Comparison of ENCODE assay signal across 9 cellular contexts in the genomic region with DNA sequence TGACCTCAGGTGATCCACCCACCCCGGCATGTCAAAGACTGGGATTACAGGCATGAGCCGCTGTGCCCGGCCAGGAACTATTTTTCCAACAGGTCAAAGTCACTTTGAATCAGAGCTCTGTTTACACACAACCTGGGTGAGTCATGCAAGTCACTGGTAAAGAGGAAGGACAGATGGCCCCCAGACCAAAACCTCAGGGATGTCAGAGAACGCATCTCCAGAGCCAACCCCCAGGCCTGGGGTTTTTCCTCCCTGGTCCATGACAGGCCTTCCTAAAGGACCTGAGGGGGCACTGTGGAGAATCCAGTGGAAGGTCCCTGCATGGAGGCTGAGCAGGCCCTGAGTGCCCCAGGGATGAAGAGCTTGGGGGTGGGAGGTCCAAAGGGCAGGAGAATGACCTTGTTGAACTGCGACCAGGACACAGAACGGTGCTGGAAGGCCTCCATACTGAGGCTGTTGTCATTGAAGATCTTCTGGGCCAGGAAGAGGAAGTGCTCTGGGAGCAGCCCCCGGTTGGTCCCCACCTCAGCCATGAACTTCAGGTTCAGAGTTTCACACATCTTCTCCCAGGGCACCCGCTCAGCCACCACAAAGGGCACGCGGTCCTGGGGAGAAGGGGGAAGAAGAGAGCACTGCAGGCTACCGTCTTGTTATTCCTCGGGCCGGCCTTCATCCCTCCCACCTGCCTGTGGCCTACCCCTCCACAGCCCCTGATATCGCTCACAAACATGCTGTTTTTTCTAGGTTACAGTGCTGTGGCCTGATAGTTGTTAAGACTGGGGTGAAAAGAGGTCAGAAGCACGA. TPM values are rescaled to one million over a fixed set of nuclear protein-coding genes. Genes with fewer than 3 reads are reported as not detected.
A peak's percentile ranks its signal among the peaks of the same experiment; 100 is the strongest.
DNase-seq lines count a peak whose midpoint lies in the region; ATAC-seq and TF ChIP-seq lines count a peak whose summit lies in the region.
"Had no signal": no experiment of that assay in that cellular context is flagged by ENCODE, and none has a peak within 500 bp of the region (broad histone marks: within the 10 kb centered on the region; RNA-seq: fewer than 3 reads in every experiment).

No MANE protein-coding gene starts in this region.

- peaks cover 32% of the 10 kb centered on the region for H3K4me1 Mint-ChIP-seq in activated CD8-positive, alpha-beta memory T cell treated with anti-CD3 and anti-CD28 coated beads, Interleukin-2, amount 10 ng/mL, durations not matched to agents 7 days and 5 days
- H3K4me1 Mint-ChIP-seq in stimulated activated naive CD8-positive, alpha-beta T cell treated with anti-CD3 and anti-CD28 coated beads, Interleukin-15, Interleukin-2, amounts not matched to agents 100 ng/mL and 50 ng/mL, for 24 hours (ENCODE audit: low read depth) = peaks cover 57% of the 10 kb centered on the region

- DNase-seq in activated CD8-positive, alpha-beta memory T cell treated with anti-CD3 and anti-CD28 coated beads, Interleukin-2, amount 10 ng/mL, durations not matched to agents 7 days and 5 days = no peak
- no peak for DNase-seq in activated CD8-positive, alpha-beta memory T cell treated with anti-CD3 and anti-CD28 coated beads, Interleukin-2, amount 50 U/mL, for 4 hours
- DNase-seq in SW480 (ENCODE audit: low spot score) = peak; percentile 80
- peak; percentile 60 for DNase-seq in fibroblast of villous mesenchyme (ENCODE audit: low read depth)
- no peak for DNase-seq in omental fat pad (ENCODE audit: low spot score)
- DNase-seq in HAP-1 (ENCODE audit: low spot score in 2 of 2) = no peak
- DNase-seq in ACHN = no peak
- DNase-seq: AML-193 had no signal

- CTCF ChIA-PET in activated CD8-positive, alpha-beta memory T cell treated with anti-CD3 and anti-CD28 coated beads, Interleukin-2, amount 10 ng/mL, durations not matched to agents 7 days and 5 days (lab: Charles Lee) = interaction anchor here (1.0 to 16.0 kb wide), 5 partner anchors 6 to 93 kb away, joined by 3 to 202 read pairs (median 5); a partner anchor contains a TSS

- H3K36me3 Mint-ChIP-seq in activated CD8-positive, alpha-beta memory T cell treated with anti-CD3 and anti-CD28 coated beads, Interleukin-2, amount 10 ng/mL, durations not matched to agents 7 days and 5 days = peaks cover 10% of the 10 kb centered on the region
- H3K36me3 Mint-ChIP-seq in stimulated activated naive CD8-positive, alpha-beta T cell treated with anti-CD3 and anti-CD28 coated beads, Interleukin-15, Interleukin-2, amounts not matched to agents 100 ng/mL and 50 ng/mL, for 24 hours (ENCODE audit: low read depth) = peaks cover 72% of the 10 kb centered on the region

- H3K9me3 ChIP-seq in HAP-1 = no peaks in the 10 kb centered on the region

- TF ChIP-seq CTCF in fibroblast of villous mesenchyme (IDR thresholded peaks at IDR 0.05; ENCODE audit: insufficient read depth, low read depth, low read length) (no peak), omental fat pad (IDR thresholded peaks at IDR 0.05) (no peak)

- H3K4me3 Mint-ChIP-seq in activated CD8-positive, alpha-beta memory T cell treated with anti-CD3 and anti-CD28 coated beads, Interleukin-2, amount 10 ng/mL, durations not matched to agents 7 days and 5 days = no peak overlapping the region
- H3K4me3 Mint-ChIP-seq in stimulated activated naive CD8-positive, alpha-beta T cell treated with anti-CD3 and anti-CD28 coated beads, Interleukin-15, Interleukin-2, amounts not matched to agents 100 ng/mL and 50 ng/mL, for 24 hours = no peak overlapping the region

- no peaks in the 10 kb centered on the region for H3K27me3 Mint-ChIP-seq in activated CD8-positive, alpha-beta memory T cell treated with anti-CD3 and anti-CD28 coated beads, Interleukin-2, amount 10 ng/mL, durations not matched to agents 7 days and 5 days
- no peaks in the 10 kb centered on the region for H3K27me3 Mint-ChIP-seq in stimulated activated naive CD8-positive, alpha-beta T cell treated with anti-CD3 and anti-CD28 coated beads, Interleukin-15, Interleukin-2, amounts not matched to agents 100 ng/mL and 50 ng/mL, for 24 hours

- peak overlapping the region; percentile 60 for H3K27ac Mint-ChIP-seq in activated CD8-positive, alpha-beta memory T cell treated with anti-CD3 and anti-CD28 coated beads, Interleukin-2, amount 10 ng/mL, durations not matched to agents 7 days and 5 days
- peak overlapping the region; percentile 88 for H3K27ac Mint-ChIP-seq in stimulated activated naive CD8-positive, alpha-beta T cell treated with anti-CD3 and anti-CD28 coated beads, Interleukin-15, Interleukin-2, amounts not matched to agents 100 ng/mL and 50 ng/mL, for 24 hours

- no peak for ATAC-seq in activated CD8-positive, alpha-beta memory T cell treated with anti-CD3 and anti-CD28 coated beads, Interleukin-2, amount 10 ng/mL, durations not matched to agents 7 days and 5 days
- no peak for ATAC-seq in omental fat pad (ENCODE audit: low FRiP score)

- in situ Hi-C loops in HAP-1 (cut with MboI; ENCODE audit: low sequenced_read_pairs) = no loop called here
- in situ Hi-C loops in ACHN (cut with HindIII; ENCODE audit: low pct_ligation_motif_present, low pct_unique_long_range_greater_than_20kb, low sequenced_read_pairs) = no loop called here

- H3K27me3 ChIP-seq in HAP-1 (ENCODE audit: low read depth) = no peaks in the 10 kb centered on the region

- H3K36me3 ChIP-seq in HAP-1 (replicated peaks) = peaks cover 12% of the 10 kb centered on the region

- no peaks in the 10 kb centered on the region for H3K9me3 Mint-ChIP-seq in activated CD8-positive, alpha-beta memory T cell treated with anti-CD3 and anti-CD28 coated beads, Interleukin-2, amount 10 ng/mL, durations not matched to agents 7 days and 5 days (ENCODE audit: low read depth)
- no peaks in the 10 kb centered on the region for H3K9me3 Mint-ChIP-seq in stimulated activated naive CD8-positive, alpha-beta T cell treated with anti-CD3 and anti-CD28 coated beads, Interleukin-15, Interleukin-2, amounts not matched to agents 100 ng/mL and 50 ng/mL, for 24 hours

- H3K4me3 ChIP-seq in fibroblast of villous mesenchyme (ENCODE audit: low read depth, low read length) = no peak overlapping the region
- H3K4me3 ChIP-seq in HAP-1 = no peak overlapping the region

- no peaks in the 10 kb centered on the region for H3K4me1 ChIP-seq in HAP-1

RNA-seq across cellular contexts. Expression of a gene that starts 9.1 kb away (rescaled TPM):
- 100 to 1,000 TPM in 1 of 2 experiments, 10 to 100 TPM in 1; 99.1 to 104 TPM for total RNA-seq in activated CD8-positive, alpha-beta memory T cell treated with anti-CD3 and anti-CD28 coated beads, Interleukin-2, amount 10 ng/mL, durations not matched to agents 7 days and 5 days
- 81.5 and 81.6 TPM in 2 replicates for total RNA-seq in fibroblast of villous mesenchyme
- total RNA-seq in omental fat pad = 100 to 1,000 TPM; 112 to 234 (median 124) TPM

RNA-seq across cellular contexts. Expression of a gene that starts 13.2 kb away (rescaled TPM):
- total RNA-seq in activated CD8-positive, alpha-beta memory T cell treated with anti-CD3 and anti-CD28 coated beads, Interleukin-2, amount 10 ng/mL, durations not matched to agents 7 days and 5 days = 10 to 100 TPM in 1 of 2 experiments, 1 to 10 TPM in 1; 10.0 to 31.1 TPM
- total RNA-seq in fibroblast of villous mesenchyme (38.0 and 39.6 TPM in 2 replicates), omental fat pad (10 to 100 TPM; 15.1 to 24.7 (median 18.1) TPM)

RNA-seq across cellular contexts. Expression of a gene that starts 23.5 kb away (rescaled TPM):
- total RNA-seq in activated CD8-positive, alpha-beta memory T cell treated with anti-CD3 and anti-CD28 coated beads, Interleukin-2, amount 10 ng/mL, durations not matched to agents 7 days and 5 days = 10 to 100 TPM; 60.5 to 66.1 TPM
- total RNA-seq in fibroblast of villous mesenchyme (10.0 and 19.0 TPM in 2 replicates), omental fat pad (1 to 10 TPM; 4.6 to 9.8 (median 5.9) TPM)

RNA-seq across cellular contexts. Expression of a gene that starts 26.2 kb away (rescaled TPM):
- under 1 TPM; 0.33 to 0.85 TPM for total RNA-seq in activated CD8-positive, alpha-beta memory T cell treated with anti-CD3 and anti-CD28 coated beads, Interleukin-2, amount 10 ng/mL, durations not matched to agents 7 days and 5 days
- total RNA-seq in fibroblast of villous mesenchyme (228 and 277 TPM in 2 replicates), omental fat pad (100 to 1,000 TPM; 312 to 592 (median 571) TPM)

RNA-seq across cellular contexts. Expression of a gene that starts 45.3 kb away (rescaled TPM):
- total RNA-seq in activated CD8-positive, alpha-beta memory T cell treated with anti-CD3 and anti-CD28 coated beads, Interleukin-2, amount 10 ng/mL, durations not matched to agents 7 days and 5 days = not detected
- total RNA-seq in fibroblast of villous mesenchyme (not detected in 2 replicates), omental fat pad (not detected)

Comparison
In these comparisons a context has a peak if more than half of its experiments do, and no peak if none do; other contexts are left out.
1. DNase-seq: peak in SW480 (single experiment) and fibroblast of villous mesenchyme (single experiment); none in activated CD8-positive, alpha-beta memory T cell treated with anti-CD3 and anti-CD28 coated beads, Interleukin-2, amount 10 ng/mL, durations not matched to agents 7 days and 5 days (single experiment), activated CD8-positive, alpha-beta memory T cell treated with anti-CD3 and anti-CD28 coated beads, Interleukin-2, amount 50 U/mL, for 4 hours (single experiment), omental fat pad (single experiment), HAP-1 (0 of 2) and ACHN (single experiment).